Comparison of ENCODE assay signal across 10 cellular contexts in the genomic region with DNA sequence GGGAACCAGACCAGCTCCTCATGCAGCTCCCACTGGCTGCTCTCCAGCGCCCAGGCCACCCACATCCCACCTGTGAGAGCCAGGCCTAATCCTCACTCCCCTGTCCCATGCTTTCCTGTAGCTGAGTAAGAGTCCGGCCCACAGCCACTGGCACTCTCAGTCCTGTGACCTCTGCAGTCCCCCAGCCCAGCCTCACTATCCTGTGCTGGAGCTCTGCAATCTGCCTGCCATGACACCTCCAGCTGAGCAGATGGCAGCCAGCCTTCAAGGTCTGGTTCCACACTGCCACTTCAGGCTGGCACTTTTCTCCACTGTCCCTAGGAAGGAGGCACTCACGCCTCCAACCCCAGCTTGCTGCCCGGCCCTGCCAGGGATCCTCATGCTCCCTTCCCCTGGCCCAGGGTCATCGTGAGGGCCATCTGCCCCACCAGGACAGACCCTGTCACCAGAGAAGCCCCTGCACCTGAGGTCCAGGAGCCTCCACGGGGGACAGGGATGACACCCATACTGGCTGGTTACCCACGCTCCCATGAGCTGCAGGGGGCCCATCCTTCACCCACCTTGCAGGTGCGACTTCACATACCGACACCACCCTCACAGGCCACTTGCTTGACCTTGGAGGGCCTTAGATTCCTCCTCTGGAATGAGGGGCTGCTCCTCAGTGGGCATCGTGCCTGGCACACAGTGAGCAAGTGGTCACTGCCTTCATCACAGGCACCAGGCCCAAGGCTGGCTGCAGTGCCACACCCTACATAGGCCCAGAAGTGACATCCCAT.
DNase-seq lines count a peak whose midpoint lies in the region; ATAC-seq and TF ChIP-seq lines count a peak whose summit lies in the region.
"Had no signal": no experiment of that assay in that cellular context is flagged by ENCODE, and none has a peak within 500 bp of the region (broad histone marks: within the 10 kb centered on the region; RNA-seq: fewer than 3 reads in every experiment).

No MANE protein-coding gene starts in this region.

- H3K4me3 ChIP-seq in BLaER1 (no peak overlapping the region), HFF-Myc (replicated peaks; ENCODE audit: low read depth, low read length) (peak overlapping the region; percentile 35), brain microvascular endothelial cell (ENCODE audit: low read depth, low read length) (peak overlapping the region; percentile 45)
- H3K4me3 ChIP-seq in effector memory CD4-positive, alpha-beta T cell (ENCODE audit: insufficient read depth, low read depth, low read length, poor library complexity, severe bottlenecking) = no peak overlapping the region

- no peaks in the 10 kb centered on the region for H3K36me3 Mint-ChIP-seq in naive B cell

- no peak for ATAC-seq in naive B cell (ENCODE audit: low read depth in 2 of 2)
- ATAC-seq in HG03442 (IDR thresholded peaks at IDR 0.05; ENCODE audit: unreplicated experiment) = no peak

- H3K4me3 Mint-ChIP-seq in naive B cell = peak overlapping the region in 6 of 8 donors; percentile 30 to 87 (median 58)

- H4K20me1 ChIP-seq in BLaER1 = peaks cover 97% of the 10 kb centered on the region

- no peaks in the 10 kb centered on the region for H3K27me3 ChIP-seq in BLaER1
- no peaks in the 10 kb centered on the region for H3K27me3 ChIP-seq in brain microvascular endothelial cell (replicated peaks)
- H3K27me3 ChIP-seq in effector memory CD4-positive, alpha-beta T cell (replicated peaks; ENCODE audit: control insufficient read depth, insufficient read depth, low read length, poor library complexity, severe bottlenecking) = no peaks in the 10 kb centered on the region

- peaks cover 57% of the 10 kb centered on the region for H3K4me1 ChIP-seq in BLaER1
- no peaks in the 10 kb centered on the region for H3K4me1 ChIP-seq in effector memory CD4-positive, alpha-beta T cell (ENCODE audit: control insufficient read depth, insufficient read depth, low read length, poor library complexity, severe bottlenecking)

- no peak overlapping the region for H3K27ac ChIP-seq in BLaER1
- H3K27ac ChIP-seq in brain microvascular endothelial cell = no peak overlapping the region
- no peak overlapping the region for H3K27ac ChIP-seq in effector memory CD4-positive, alpha-beta T cell (ENCODE audit: insufficient read depth, low read length, poor library complexity, severe bottlenecking)

- H3K27ac Mint-ChIP-seq in naive B cell = no peak overlapping the region

- no peak for DNase-seq in HFF-Myc (ENCODE audit: extremely low read depth, low read depth)
- DNase-seq in brain microvascular endothelial cell = no peak
- DNase-seq in naive B cell = no peak
- no peak for DNase-seq in effector memory CD4-positive, alpha-beta T cell
- DNase-seq in SK-N-DZ (ENCODE audit: low spot score) = no peak
- DNase-seq in NCI-H1092 (lab: John Stamatoyannopoulos, UW) = no peak
- DNase-seq: activated effector memory CD4-positive, alpha-beta T cell treated with anti-CD3 and anti-CD28 coated beads, Interleukin-2, amount 50 U/mL, for 16 hours; stimulated activated CD8-positive, alpha-beta memory T cell treated with anti-CD3 and anti-CD28 coated beads, Interleukin-4, amount 100 ng/mL, for 48 hours had no signal

- in situ Hi-C loops in brain microvascular endothelial cell (cut with HindIII; ENCODE audit: low pct_ligation_motif_present, low sequenced_read_pairs) = no loop called here

- no peak overlapping the region for H3K9ac ChIP-seq in BLaER1

- H3K9me3 Mint-ChIP-seq in naive B cell = no peaks in the 10 kb centered on the region

- H3K36me3 ChIP-seq in BLaER1 (peaks cover 76% of the 10 kb centered on the region), brain microvascular endothelial cell (replicated peaks) (peaks cover 61% of the 10 kb centered on the region)
- H3K36me3 ChIP-seq in effector memory CD4-positive, alpha-beta T cell (ENCODE audit: control insufficient read depth, insufficient read depth, low read length) = peaks cover 41% of the 10 kb centered on the region

- peak overlapping the region; percentile 89 for H3K4me2 ChIP-seq in BLaER1

- no peaks in the 10 kb centered on the region for H3K27me3 Mint-ChIP-seq in naive B cell

- H3K9me3 ChIP-seq in BLaER1 = no peaks in the 10 kb centered on the region
- no peaks in the 10 kb centered on the region for H3K9me3 ChIP-seq in effector memory CD4-positive, alpha-beta T cell (ENCODE audit: control insufficient read depth, low read length)

- peaks cover 4 to 20% (median 20%) of the 10 kb centered on the region in 3 donors for H3K4me1 Mint-ChIP-seq in naive B cell

- TF ChIP-seq CTCF in HFF-Myc (IDR thresholded peaks at IDR 0.05; ENCODE audit: low read depth, low read length, missing control alignments) = no peak
- TF ChIP-seq CTCF in brain microvascular endothelial cell (IDR thresholded peaks at IDR 0.05; ENCODE audit: low read depth, low read length, missing control alignments) = no peak

Comparison
In these comparisons a context has a peak if more than half of its experiments do, and no peak if none do; other contexts are left out.
1. H3K4me3 ChIP-seq: peak in HFF-Myc (single experiment) and brain microvascular endothelial cell (single experiment); none in BLaER1 (single experiment) and effector memory CD4-positive, alpha-beta T cell (single experiment).